Comparison of ENCODE assay signal across 8 cellular contexts in genomic region chr19:47607564-47608073, GRCh38. TPM values are rescaled to one million over a fixed set of nuclear protein-coding genes. Genes with fewer than 3 reads are reported as not detected.
A peak's percentile ranks its signal among the peaks of the same experiment; 100 is the strongest.
DNase-seq lines count a peak whose midpoint lies in the region; ATAC-seq and TF ChIP-seq lines count a peak whose summit lies in the region.

No MANE protein-coding gene starts in this region.

- no peak overlapping the region for H4K5ac ChIP-seq in mesendoderm (ENCODE audit: low read length)

- H3K9ac ChIP-seq in mesendoderm (ENCODE audit: low read length), result peak overlapping the region; percentile 100

- H2BK15ac ChIP-seq in mesendoderm (replicated peaks; ENCODE audit: low read depth), result no peak overlapping the region

- peak overlapping the region; percentile 94 for H3K23ac ChIP-seq in mesendoderm (ENCODE audit: low read length)

- H3K4me3 Mint-ChIP-seq in activated naive CD4-positive, alpha-beta T cell treated with anti-CD3 and anti-CD28 coated beads, Interleukin-2, amount 10 ng/mL, durations not matched to agents 7 days and 5 days, result peak overlapping the region; percentile 84

- in situ Hi-C loops in brain microvascular endothelial cell (cut with HindIII; ENCODE audit: low pct_ligation_motif_present, low sequenced_read_pairs), result no loop called here

- H3K56ac ChIP-seq in mesendoderm (ENCODE audit: low read length), result peak overlapping the region; percentile 100

- peaks cover 6% of the 10 kb centered on the region for H3K4me1 ChIP-seq in mesendoderm (ENCODE audit: control insufficient read depth, low read depth, low read length)
- H3K4me1 ChIP-seq in upper lobe of right lung, result peaks cover 17% of the 10 kb centered on the region

- no CpG with 5 or more reads among the region's 21 CpGs for WGBS in mesendoderm (ENCODE audit: extremely low coverage, insufficient coverage, low lambda C conversion rate)

- peaks cover 22% of the 10 kb centered on the region for H3K27me3 Mint-ChIP-seq in activated naive CD4-positive, alpha-beta T cell treated with anti-CD3 and anti-CD28 coated beads, Interleukin-2, amount 10 ng/mL, durations not matched to agents 7 days and 5 days

- peaks cover 2% of the 10 kb centered on the region for H3K79me1 ChIP-seq in mesendoderm (ENCODE audit: low read length)

- no peaks in the 10 kb centered on the region for H3K9me3 Mint-ChIP-seq in activated naive CD4-positive, alpha-beta T cell treated with anti-CD3 and anti-CD28 coated beads, Interleukin-2, amount 10 ng/mL, durations not matched to agents 7 days and 5 days

- H3K4me2 ChIP-seq in mesendoderm (ENCODE audit: low read length), result peak overlapping the region; percentile 90

- peak overlapping the region; percentile 92 for H3K27ac Mint-ChIP-seq in activated naive CD4-positive, alpha-beta T cell treated with anti-CD3 and anti-CD28 coated beads, Interleukin-2, amount 10 ng/mL, durations not matched to agents 7 days and 5 days

- no peaks in the 10 kb centered on the region for H3K9me3 ChIP-seq in upper lobe of right lung

- peaks cover 16% of the 10 kb centered on the region for H3K36me3 Mint-ChIP-seq in activated naive CD4-positive, alpha-beta T cell treated with anti-CD3 and anti-CD28 coated beads, Interleukin-2, amount 10 ng/mL, durations not matched to agents 7 days and 5 days

- peak overlapping the region; percentile 96 for H2BK5ac ChIP-seq in mesendoderm (ENCODE audit: low read length)

- H3K36me3 ChIP-seq in brain microvascular endothelial cell (replicated peaks) (peaks cover 3% of the 10 kb centered on the region), mesendoderm (ENCODE audit: control insufficient read depth, insufficient read depth, low read length) (no peaks in the 10 kb centered on the region), upper lobe of right lung (no peaks in the 10 kb centered on the region)

- no peak for TF ChIP-seq CTCF in brain microvascular endothelial cell (IDR thresholded peaks at IDR 0.05; ENCODE audit: low read depth, low read length, missing control alignments)
- TF ChIP-seq CTCF in upper lobe of right lung (IDR thresholded peaks at IDR 0.05), result peak; percentile 31
- TF ChIP-seq CTCF in GM10266 (IDR thresholded peaks at IDR 0.05; ENCODE audit: control insufficient read depth, insufficient read depth, low read depth, missing control alignments), result no peak

- H3K27me3 ChIP-seq in brain microvascular endothelial cell (replicated peaks) (no peaks in the 10 kb centered on the region), mesendoderm (ENCODE audit: insufficient read depth, low read length, poor library complexity) (no peaks in the 10 kb centered on the region), upper lobe of right lung (no peaks in the 10 kb centered on the region)

- peaks cover 34% of the 10 kb centered on the region for H3K79me2 ChIP-seq in mesendoderm (ENCODE audit: control insufficient read depth, insufficient read depth, low read length)

- H3K18ac ChIP-seq in mesendoderm (ENCODE audit: low read length), result peak overlapping the region; percentile 92

- no peak overlapping the region for H2BK120ac ChIP-seq in mesendoderm (ENCODE audit: low read depth, low read length)

- H3K27ac ChIP-seq in brain microvascular endothelial cell, result peak overlapping the region; percentile 98
- H3K27ac ChIP-seq in mesendoderm (ENCODE audit: low read depth, low read length), result peak overlapping the region; percentile 96
- H3K27ac ChIP-seq in upper lobe of right lung, result peak overlapping the region; percentile 98

- ATAC-seq in upper lobe of right lung (no peak), HG02973 (IDR thresholded peaks at IDR 0.05; ENCODE audit: unreplicated experiment) (no peak)

- intact Hi-C loops in upper lobe of right lung (cut with DNase I), result no loop called here

- H3K4me3 ChIP-seq in brain microvascular endothelial cell (ENCODE audit: low read depth, low read length) (peak overlapping the region; percentile 86), mesendoderm (ENCODE audit: low read length) (peak overlapping the region; percentile 95), upper lobe of right lung (peak overlapping the region; percentile 99)

- H4K8ac ChIP-seq in mesendoderm (ENCODE audit: low read depth, low read length), result no peak overlapping the region

- H3K4me1 Mint-ChIP-seq in activated naive CD4-positive, alpha-beta T cell treated with anti-CD3 and anti-CD28 coated beads, Interleukin-2, amount 10 ng/mL, durations not matched to agents 7 days and 5 days, result peaks cover 31% of the 10 kb centered on the region

- peak overlapping the region; percentile 88 for H3K4ac ChIP-seq in mesendoderm (ENCODE audit: low read depth, low read length)

- DNase-seq in activated naive CD4-positive, alpha-beta T cell treated with anti-CD3 and anti-CD28 coated beads, Interleukin-2, amount 10 ng/mL, durations not matched to agents 7 days and 5 days, result no peak
- no peak for DNase-seq in activated naive CD4-positive, alpha-beta T cell (lab: John Stamatoyannopoulos, UW)
- DNase-seq in brain microvascular endothelial cell (no peak), mesendoderm (no peak), upper lobe of right lung (no peak), GM03348 (ENCODE audit: low spot score) (no peak), GM10266 (ENCODE audit: extremely low spot score) (no peak)

- CTCF ChIA-PET in activated naive CD4-positive, alpha-beta T cell treated with anti-CD3 and anti-CD28 coated beads, Interleukin-2, amount 10 ng/mL, durations not matched to agents 7 days and 5 days (lab: Charles Lee), result interaction anchor here (0.6 to 1.1 kb wide), 2 partner anchors 9 to 174 kb away, joined by 3 to 4 read pairs; no protein-coding TSS in a partner anchor

- no peak overlapping the region for H2AK5ac ChIP-seq in mesendoderm (ENCODE audit: low read length)

RNA-seq across cellular contexts. Expression of gene BICRA, which starts 1.3 kb away (rescaled TPM):
- 13.5 TPM for polyA plus RNA-seq in mesendoderm (2013, experiment 1 of 2)
- 13.0 TPM for polyA plus RNA-seq in mesendoderm (2013, experiment 2 of 2)
- 15.9 TPM for total RNA-seq in upper lobe of right lung

RNA-seq across cellular contexts. Expression of gene ZNF541, which starts 34.7 kb away (rescaled TPM):
- polyA plus RNA-seq in mesendoderm (2013, experiment 1 of 2), result 0.03 TPM
- 0.03 TPM for polyA plus RNA-seq in mesendoderm (2013, experiment 2 of 2)
- 0.26 TPM for total RNA-seq in upper lobe of right lung
